ENCODE assay signal across 8 cellular contexts in the genomic region with DNA sequence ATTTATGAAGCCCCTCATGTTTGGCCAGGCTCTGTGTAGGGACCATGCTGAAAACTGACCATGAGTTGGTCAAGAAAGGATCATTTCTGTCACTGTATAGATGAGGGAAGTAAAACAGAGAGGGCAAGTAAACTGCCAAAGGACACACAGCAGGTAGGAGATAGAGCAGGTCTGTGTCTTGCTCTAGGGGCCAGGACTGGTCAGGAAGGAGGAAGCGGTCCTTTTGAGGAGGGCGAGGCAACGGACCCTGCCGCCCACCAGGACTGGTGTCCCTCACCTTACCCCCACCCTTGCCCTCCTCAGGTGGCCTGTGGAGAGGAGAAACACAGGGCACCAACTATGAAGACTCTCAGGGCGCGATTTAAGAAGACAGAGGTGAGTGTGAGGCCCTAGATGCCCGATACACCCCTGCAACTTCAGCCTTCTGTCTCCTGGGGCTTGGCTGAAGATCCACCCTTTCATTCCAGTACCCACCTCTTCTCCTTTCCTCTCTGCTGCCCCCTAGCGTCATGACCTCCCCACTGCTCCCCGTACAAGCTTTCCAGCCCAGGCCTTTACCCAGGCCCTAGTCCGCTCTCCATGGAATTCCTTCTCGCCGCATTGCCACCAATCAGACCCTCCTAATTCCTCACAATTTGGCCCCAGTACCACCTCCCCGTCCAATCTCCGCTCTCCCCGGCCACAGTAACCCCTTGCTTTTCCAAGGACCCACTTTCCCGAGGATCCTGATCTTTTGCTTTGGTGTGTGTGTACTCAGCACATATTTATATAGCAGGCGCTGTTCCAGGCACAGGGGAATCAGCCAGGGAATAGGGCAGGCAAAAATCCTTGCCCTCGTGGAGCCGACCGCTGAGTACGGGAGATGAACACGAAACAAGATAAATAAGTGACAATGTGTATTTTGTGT. TPM values are rescaled to one million over a fixed set of nuclear protein-coding genes. Genes with fewer than 3 reads are reported as not detected.
DNase-seq lines count a peak whose midpoint lies in the region; ATAC-seq and TF ChIP-seq lines count a peak whose summit lies in the region.

No MANE protein-coding gene starts in this region.

- ATAC-seq in mucosa of descending colon (peak; percentile 80), HG03432 (IDR thresholded peaks at IDR 0.05; ENCODE audit: unreplicated experiment) (no peak)

- no peak overlapping the region for H2BK5ac ChIP-seq in H9 (ENCODE audit: insufficient read length, low read length)

- H3K23ac ChIP-seq in H9 (ENCODE audit: insufficient read length, low read depth, low read length), result no peak overlapping the region

- peak; percentile 56 for DNase-seq in AG10803 (ENCODE audit: low read depth)
- peak; percentile 93 for DNase-seq in H9
- peak; percentile 85 for DNase-seq in NCI-H82 (lab: John Stamatoyannopoulos, UW)
- peak; percentile 82 for DNase-seq in activated CD4-positive, alpha-beta memory T cell treated with anti-CD3 and anti-CD28 coated beads, Interleukin-2, amount 10 ng/mL, durations not matched to agents 7 days and 5 days
- peak; percentile 28 to 58 (median 50) for DNase-seq in effector memory CD4-positive, alpha-beta T cell
- DNase-seq in mucosa of descending colon, result peak; percentile 78 to 93 (median 90)
- DNase-seq in stimulated activated CD8-positive, alpha-beta memory T cell treated with anti-CD3 and anti-CD28 coated beads, Interleukin-4, amount 100 ng/mL, for 24 hours (ENCODE audit: low read depth), result peak; percentile 73

- H3K79me2 ChIP-seq in H9 (ENCODE audit: insufficient read depth, low read length), result no peaks in the 10 kb centered on the region

- no peaks in the 10 kb centered on the region; a peak in 1 of 5 replicates for H3K9me3 Mint-ChIP-seq in H9
- H3K9me3 Mint-ChIP-seq in activated CD4-positive, alpha-beta memory T cell treated with anti-CD3 and anti-CD28 coated beads, Interleukin-2, amount 10 ng/mL, durations not matched to agents 7 days and 5 days, result no peaks in the 10 kb centered on the region

- H4K5ac ChIP-seq in H9 (ENCODE audit: insufficient read length, low read depth, low read length), result no peak overlapping the region

- CTCF ChIA-PET in activated CD4-positive, alpha-beta memory T cell treated with anti-CD3 and anti-CD28 coated beads, Interleukin-2, amount 10 ng/mL, durations not matched to agents 7 days and 5 days (lab: Charles Lee), result interaction anchor here (0.6 to 1.6 kb wide), 4 partner anchors 8 to 215 kb away, joined by 3 to 5 read pairs (median 3); no protein-coding TSS in a partner anchor

- H4K8ac ChIP-seq in H9 (replicated peaks; ENCODE audit: insufficient read length, low read depth, low read length), result no peak overlapping the region

- no peak overlapping the region for H3K14ac ChIP-seq in H9 (ENCODE audit: insufficient read depth, low read length)

- H2AFZ ChIP-seq in H9 (ENCODE audit: low read length), result peak overlapping the region; percentile 23

- no peaks in the 10 kb centered on the region for H3K36me3 ChIP-seq in effector memory CD4-positive, alpha-beta T cell (ENCODE audit: control insufficient read depth, insufficient read depth, low read length)
- H3K36me3 ChIP-seq in mucosa of descending colon (ENCODE audit: low read depth), result no peaks in the 10 kb centered on the region

- H3K9me3 ChIP-seq in H9 (ENCODE audit: control insufficient read depth, low read depth, low read length) (no peaks in the 10 kb centered on the region), mucosa of descending colon (no peaks in the 10 kb centered on the region)
- no peaks in the 10 kb centered on the region for H3K9me3 ChIP-seq in effector memory CD4-positive, alpha-beta T cell (ENCODE audit: control insufficient read depth, low read length)

- POLR2A ChIA-PET in activated CD4-positive, alpha-beta memory T cell treated with anti-CD3 and anti-CD28 coated beads, Interleukin-2, amount 10 ng/mL, durations not matched to agents 7 days and 5 days (lab: Charles Lee), result no interaction called here

- no peaks in the 10 kb centered on the region for H3K4me1 ChIP-seq in H9 (ENCODE audit: insufficient read depth, low read length)
- peaks cover 9% of the 10 kb centered on the region for H3K4me1 ChIP-seq in effector memory CD4-positive, alpha-beta T cell (ENCODE audit: control insufficient read depth, insufficient read depth, low read length, poor library complexity, severe bottlenecking)
- peaks cover 12% of the 10 kb centered on the region for H3K4me1 ChIP-seq in mucosa of descending colon (ENCODE audit: low read depth)

- no peaks in the 10 kb centered on the region for H4K20me1 ChIP-seq in H9 (ENCODE audit: control insufficient read depth, insufficient read depth, insufficient read length)

- H3K27me3 ChIP-seq in H9 (ENCODE audit: insufficient read depth, low read length), result no peaks in the 10 kb centered on the region
- no peaks in the 10 kb centered on the region for H3K27me3 ChIP-seq in effector memory CD4-positive, alpha-beta T cell (replicated peaks; ENCODE audit: control insufficient read depth, insufficient read depth, low read length, poor library complexity, severe bottlenecking)

- peaks cover 11 to 32% of the 10 kb centered on the region in 2 experiments for H3K4me1 Mint-ChIP-seq in H9
- peaks cover 18% of the 10 kb centered on the region for H3K4me1 Mint-ChIP-seq in activated CD4-positive, alpha-beta memory T cell treated with anti-CD3 and anti-CD28 coated beads, Interleukin-2, amount 10 ng/mL, durations not matched to agents 7 days and 5 days

- H2BK15ac ChIP-seq in H9 (ENCODE audit: low read depth, low read length), result no peak overlapping the region

- no peak overlapping the region; a peak in 1 of 7 replicates for H3K27ac Mint-ChIP-seq in H9
- no peak overlapping the region for H3K27ac Mint-ChIP-seq in activated CD4-positive, alpha-beta memory T cell treated with anti-CD3 and anti-CD28 coated beads, Interleukin-2, amount 10 ng/mL, durations not matched to agents 7 days and 5 days

- H3K79me1 ChIP-seq in H9 (ENCODE audit: insufficient read depth, low read depth, low read length, poor library complexity, severe bottlenecking), result no peaks in the 10 kb centered on the region

- no peak overlapping the region for H3K4ac ChIP-seq in H9 (ENCODE audit: low read depth, low read length)

- H3K27me3 Mint-ChIP-seq in H9 (ENCODE audit: low read depth), result peaks cover 8% of the 10 kb centered on the region
- peaks cover 4% of the 10 kb centered on the region for H3K27me3 Mint-ChIP-seq in activated CD4-positive, alpha-beta memory T cell treated with anti-CD3 and anti-CD28 coated beads, Interleukin-2, amount 10 ng/mL, durations not matched to agents 7 days and 5 days

- no peak overlapping the region for H2BK20ac ChIP-seq in H9 (ENCODE audit: low read depth, low read length, poor library complexity, severe bottlenecking)

- intact Hi-C loops in mucosa of descending colon (cut with DNase I, micrococcal nuclease), result no loop called here

- H3K36me3 Mint-ChIP-seq in H9 (ENCODE audit: insufficient read depth in 1 of 3, low read depth in 3 of 3), result no peaks in the 10 kb centered on the region
- H3K36me3 Mint-ChIP-seq in activated CD4-positive, alpha-beta memory T cell treated with anti-CD3 and anti-CD28 coated beads, Interleukin-2, amount 10 ng/mL, durations not matched to agents 7 days and 5 days (ENCODE audit: low read depth), result peaks cover 6% of the 10 kb centered on the region

- H3K9ac ChIP-seq in H9 (ENCODE audit: extremely low read depth, insufficient read length, low read length), result no peak overlapping the region

- H2BK120ac ChIP-seq in H9 (ENCODE audit: low read depth, low read length, poor library complexity, severe bottlenecking), result no peak overlapping the region

- H3K23me2 ChIP-seq in H9 (ENCODE audit: insufficient read length, low read depth, low read length, poor library complexity, severe bottlenecking), result peaks cover 6% of the 10 kb centered on the region

- no peak overlapping the region for H3T11ph ChIP-seq in H9 (ENCODE audit: low read length)

- H3K4me3 ChIP-seq in AG10803 (ENCODE audit: low read length), result no peak overlapping the region
- no peak overlapping the region for H3K4me3 ChIP-seq in effector memory CD4-positive, alpha-beta T cell (ENCODE audit: insufficient read depth, low read depth, low read length, poor library complexity, severe bottlenecking)
- no peak overlapping the region for H3K4me3 ChIP-seq in mucosa of descending colon

- no peak overlapping the region for H3K18ac ChIP-seq in H9 (ENCODE audit: insufficient read length, low read depth, low read length)

- H3K27ac ChIP-seq in H9 (ENCODE audit: insufficient read length, low read depth, low read length), result no peak overlapping the region
- no peak overlapping the region for H3K27ac ChIP-seq in effector memory CD4-positive, alpha-beta T cell (ENCODE audit: insufficient read depth, low read length, poor library complexity, severe bottlenecking)

- H3K56ac ChIP-seq in H9 (ENCODE audit: insufficient read length, low read depth, low read length), result no peak overlapping the region

- no CpG with 5 or more reads among the region's 22 CpGs for WGBS in H9 (ENCODE audit: extremely low coverage, insufficient read length, low lambda C conversion rate)

- H4K91ac ChIP-seq in H9 (ENCODE audit: insufficient read length, low read depth, low read length), result no peak overlapping the region

- H3K4me2 ChIP-seq in H9 (ENCODE audit: insufficient read depth, insufficient read length, low read length), result no peak overlapping the region

- no peak overlapping the region for H2BK12ac ChIP-seq in H9 (ENCODE audit: insufficient read length, low read depth, low read length)

- TF ChIP-seq CTCF in AG10803 (conservative IDR thresholded peaks at IDR 0.05; ENCODE audit: low read length), result peak; percentile 83
- TF ChIP-seq CTCF in H9 (conservative IDR thresholded peaks at IDR 0.05), result peak; percentile 91
- peak; percentile 69 for TF ChIP-seq CTCF in mucosa of descending colon (IDR thresholded peaks at IDR 0.05)

- peak overlapping the region in 1 of 2 experiments; percentile 12; a peak in 2 of 5 replicates for H3K4me3 Mint-ChIP-seq in H9
- no peak overlapping the region for H3K4me3 Mint-ChIP-seq in activated CD4-positive, alpha-beta memory T cell treated with anti-CD3 and anti-CD28 coated beads, Interleukin-2, amount 10 ng/mL, durations not matched to agents 7 days and 5 days

- no peak overlapping the region for H2AK5ac ChIP-seq in H9 (ENCODE audit: insufficient read length, low read length)

RNA-seq across cellular contexts. Expression of a gene that starts 3.9 kb away (rescaled TPM):
- total RNA-seq in H9 (2021) (2.4 and 2.8 TPM in 2 replicates), mucosa of descending colon (1 to 10 TPM in 2 of 3 donors, under 1 TPM in 1; 0.95 to 2.7 (median 1.3) TPM)
- total RNA-seq in activated CD4-positive, alpha-beta memory T cell treated with anti-CD3 and anti-CD28 coated beads, Interleukin-2, amount 10 ng/mL, durations not matched to agents 7 days and 5 days, result 1 to 10 TPM; 1.3 TPM

RNA-seq across cellular contexts. Expression of a gene that starts 4.0 kb away (rescaled TPM):
- total RNA-seq in H9 (2021) (24.9 and 27.0 TPM in 2 replicates), mucosa of descending colon (100 to 1,000 TPM in 2 of 3 donors, 10 to 100 TPM in 1; 60.9 to 138 (median 118) TPM)
- total RNA-seq in activated CD4-positive, alpha-beta memory T cell treated with anti-CD3 and anti-CD28 coated beads, Interleukin-2, amount 10 ng/mL, durations not matched to agents 7 days and 5 days, result 10 to 100 TPM; 37.0 to 37.7 TPM

RNA-seq across cellular contexts. Expression of a gene that starts 32.9 kb away (rescaled TPM):
- total RNA-seq in H9 (2021) (0.15 TPM in 1 of 2 replicates, not detected in the other), mucosa of descending colon (1 to 10 TPM; 2.4 to 5.1 (median 3.4) TPM)
- under 1 TPM; 0.15 to 0.38 TPM for total RNA-seq in activated CD4-positive, alpha-beta memory T cell treated with anti-CD3 and anti-CD28 coated beads, Interleukin-2, amount 10 ng/mL, durations not matched to agents 7 days and 5 days

RNA-seq across cellular contexts. Expression of a gene that starts 43.0 kb away (rescaled TPM):
- total RNA-seq in H9 (2021), result 1.2 and 1.4 TPM in 2 replicates
- total RNA-seq in activated CD4-positive, alpha-beta memory T cell treated with anti-CD3 and anti-CD28 coated beads, Interleukin-2, amount 10 ng/mL, durations not matched to agents 7 days and 5 days, result 1 to 10 TPM; 4.0 TPM
- total RNA-seq in mucosa of descending colon, result 1 to 10 TPM; 1.1 to 5.4 (median 3.6) TPM
